Comparison of ENCODE assay signal across 25 cellular contexts in genomic region chr11:9971894-9972293, GRCh38.
"Had no signal": no experiment of that assay in that cellular context is flagged by ENCODE, and none has a peak within 500 bp of the region (broad histone marks: within the 10 kb centered on the region; RNA-seq: fewer than 3 reads in every experiment).

No MANE protein-coding gene starts in this region.

- H3K27me3 ChIP-seq: dorsolateral prefrontal cortex, heart right ventricle, neutrophil, pancreas, sigmoid colon, stomach, thyroid gland, vagina had no signal

- H3K9me3 ChIP-seq: heart right ventricle, mucosa of descending colon, neutrophil, pancreas, sigmoid colon, stomach, thyroid gland, vagina had no signal

- ATAC-seq: mucosa of descending colon; natural killer cell treated with Interleukin-12 subunit alpha and Interleukin-12 subunit beta and Interleukin-15 and Interleukin-18, amount 100 ng/mL, for 72 hours; pancreas; stimulated activated effector memory CD8-positive, alpha-beta T cell treated with anti-CD3 and anti-CD28 coated beads, Interleukin-12 subunit alpha, Interleukin-12 subunit beta, amount 100 ng/mL, for 72 hours had no signal

- H3K36me3 ChIP-seq: neutrophil, pancreas, thyroid gland had no signal

- H3K4me3 ChIP-seq: dorsolateral prefrontal cortex, heart right ventricle, lung, mucosa of descending colon, pancreas, sigmoid colon, stomach, thyroid gland, vagina had no signal

- H3K27ac ChIP-seq: dorsolateral prefrontal cortex, heart right ventricle, neutrophil, pancreas, sigmoid colon, stomach, thyroid gland had no signal

- H3K4me1 ChIP-seq: pancreas, thyroid gland, vagina had no signal

- FAIRE-seq: colon, pancreas had no signal

- DNase-seq: dorsolateral prefrontal cortex; effector CD4-positive, alpha-beta T cell; foreskin fibroblast; glutamatergic neuron; heart right ventricle; hippocampal formation; immature natural killer cell; islet precursor cell; kidney glomerular epithelial cell; mucosa of descending colon; naive B cell; pancreas; sigmoid colon; stimulated activated CD4-positive, alpha-beta T cell treated with anti-CD3 and anti-CD28 coated beads, Interleukin-2, amount 100 ng/mL, for 24 hours; stimulated activated CD4-positive, alpha-beta T cell treated with anti-CD3 and anti-CD28 coated beads, Interleukin-4, amount 100 ng/mL, for 24 hours; stimulated activated naive CD4-positive, alpha-beta T cell treated with Interleukin-2 at 50 U/mL for 16 hours; stomach; thyroid gland; trophoblast cell had no signal
